Comparison of ENCODE assay signal across 22 cellular contexts in genomic region chr3:161270991-161271390, GRCh38. TPM values are rescaled to one million over a fixed set of nuclear protein-coding genes. Genes with fewer than 3 reads are reported as not detected.
DNase-seq lines count a peak whose midpoint lies in the region; ATAC-seq and TF ChIP-seq lines count a peak whose summit lies in the region.
"Had no signal": no experiment of that assay in that cellular context is flagged by ENCODE, and none has a peak within 500 bp of the region (broad histone marks: within the 10 kb centered on the region; RNA-seq: fewer than 3 reads in every experiment).

No MANE protein-coding gene starts in this region.

- H3K4me3 ChIP-seq in mesenchymal stem cell (ENCODE audit: insufficient read depth in 1 of 2, low read depth in 1 of 2, low read length in 2 of 2) (no peak overlapping the region), WERI-Rb-1 (ENCODE audit: low read depth, low read length) (no peak overlapping the region)
- H3K4me3 ChIP-seq: HAP-1, MG63, Peyer's patch, SK-N-MC had no signal

- H3K4me1 ChIP-seq in mesenchymal stem cell (ENCODE audit: control insufficient read depth, insufficient read depth, low read depth, low read length): no peaks in the 10 kb centered on the region
- H3K4me1 ChIP-seq: HAP-1 had no signal

- no peaks in the 10 kb centered on the region for H3K9me3 Mint-ChIP-seq in activated T-cell treated with anti-CD3 and anti-CD28 coated beads, Interleukin-2, amount 50 U/mL, for 72 hours
- H3K9me3 Mint-ChIP-seq in activated T-cell treated with anti-CD3 and anti-CD28 coated beads, Interleukin-2, amount 50 U/mL, for 24 hours: no peaks in the 10 kb centered on the region

- no peak overlapping the region for H3K18ac ChIP-seq in mesenchymal stem cell (ENCODE audit: low read depth in 1 of 2, low read length in 2 of 2)

- no peak for TF ChIP-seq CTCF in WERI-Rb-1 (IDR thresholded peaks at IDR 0.05; ENCODE audit: low read depth, low read length)

- no peak overlapping the region for H2BK15ac ChIP-seq in mesenchymal stem cell (ENCODE audit: low read depth, poor library complexity, severe bottlenecking)

- over 99% methylated on average over 4 of the region's 4 CpGs for WGBS in mesenchymal stem cell

- H3K14ac ChIP-seq in mesenchymal stem cell (ENCODE audit: low read length in 2 of 2): no peak overlapping the region

- no peak overlapping the region for H2AK5ac ChIP-seq in mesenchymal stem cell (ENCODE audit: low read length, severe bottlenecking)

- no peak overlapping the region for H3K23ac ChIP-seq in mesenchymal stem cell (ENCODE audit: low read length in 2 of 2)

- H3K27ac ChIP-seq in mesenchymal stem cell (ENCODE audit: low read length, poor library complexity, severe bottlenecking) (no peak overlapping the region), WERI-Rb-1 (no peak overlapping the region)
- H3K27ac ChIP-seq: C4-2B, Peyer's patch, SK-N-MC had no signal

- no peak overlapping the region for H3K4me3 Mint-ChIP-seq in activated T-cell treated with anti-CD3 and anti-CD28 coated beads, Interleukin-2, amount 50 U/mL, for 72 hours
- no peak overlapping the region for H3K4me3 Mint-ChIP-seq in activated T-cell treated with anti-CD3 and anti-CD28 coated beads, Interleukin-2, amount 50 U/mL, for 24 hours
- H3K4me3 Mint-ChIP-seq: CD8-positive, alpha-beta memory T cell had no signal

- H3K4ac ChIP-seq in mesenchymal stem cell (ENCODE audit: low read depth in 1 of 2, low read length in 2 of 2): no peak overlapping the region

- H3K79me1 ChIP-seq in mesenchymal stem cell (replicated peaks; ENCODE audit: low read length, poor library complexity, severe bottlenecking): no peaks in the 10 kb centered on the region

- H4K91ac ChIP-seq in mesenchymal stem cell (ENCODE audit: low read length): no peak overlapping the region

- no peaks in the 10 kb centered on the region for H3K4me1 Mint-ChIP-seq in activated T-cell treated with anti-CD3 and anti-CD28 coated beads, Interleukin-2, amount 50 U/mL, for 72 hours (ENCODE audit: low read depth)
- H3K4me1 Mint-ChIP-seq in activated T-cell treated with anti-CD3 and anti-CD28 coated beads, Interleukin-2, amount 50 U/mL, for 24 hours (ENCODE audit: low read depth): peaks cover 1% of the 10 kb centered on the region

- ATAC-seq in activated T-cell treated with anti-CD3 and anti-CD28 coated beads, Interleukin-2, amount 50 U/mL, for 72 hours (replicated peaks in 1 of 2): no peak

- DNase-seq in activated T-cell treated with anti-CD3 and anti-CD28 coated beads, Interleukin-2, amount 50 U/mL, for 72 hours: no peak
- DNase-seq in activated T-cell treated with anti-CD3 and anti-CD28 coated beads, Interleukin-2, amount 50 U/mL, for 24 hours: no peak
- DNase-seq in NCI-H69 (lab: John Stamatoyannopoulos, UW): peak; percentile 9
- DNase-seq in dermis blood vessel endothelial cell: peak; percentile 8
- no peak for DNase-seq in mesenchymal stem cell
- DNase-seq in GOT3 (lab: John Stamatoyannopoulos, UW): no peak
- no peak for DNase-seq in WERI-Rb-1
- DNase-seq: Calu3; CD8-positive, alpha-beta memory T cell; DMS153; Kasumi-1; MG63; NCI-H1417; NCI-H187; NCI-H226; NCI-H510A treated with DMSO at 0.1 percent for 48 hours; NCI-H774; Peyer's patch; SW 1271 had no signal

- H2BK5ac ChIP-seq in mesenchymal stem cell (ENCODE audit: low read depth, low read length, poor library complexity, severe bottlenecking): no peak overlapping the region

- H3K36me3 Mint-ChIP-seq in activated T-cell treated with anti-CD3 and anti-CD28 coated beads, Interleukin-2, amount 50 U/mL, for 72 hours (ENCODE audit: insufficient read depth in 2 of 2): peaks cover 0 to 2% of the 10 kb centered on the region in 2 donors
- peaks cover 18% of the 10 kb centered on the region for H3K36me3 Mint-ChIP-seq in activated T-cell treated with anti-CD3 and anti-CD28 coated beads, Interleukin-2, amount 50 U/mL, for 24 hours (ENCODE audit: low read depth)

- peak overlapping the region; percentile 42 for H2AFZ ChIP-seq in mesenchymal stem cell (ENCODE audit: low read depth, low read length)

- no peak overlapping the region for H3K9ac ChIP-seq in mesenchymal stem cell (ENCODE audit: low read length)

- no peak overlapping the region for H2BK12ac ChIP-seq in mesenchymal stem cell (ENCODE audit: low read length in 2 of 2)

- no peak overlapping the region for H2BK120ac ChIP-seq in mesenchymal stem cell (ENCODE audit: low read depth, low read length)

- H3K27me3 Mint-ChIP-seq in activated T-cell treated with anti-CD3 and anti-CD28 coated beads, Interleukin-2, amount 50 U/mL, for 72 hours (ENCODE audit: low read depth): no peaks in the 10 kb centered on the region
- H3K27me3 Mint-ChIP-seq in activated T-cell treated with anti-CD3 and anti-CD28 coated beads, Interleukin-2, amount 50 U/mL, for 24 hours: no peaks in the 10 kb centered on the region
- H3K27me3 Mint-ChIP-seq: CD8-positive, alpha-beta memory T cell had no signal

- H3K4me2 ChIP-seq in mesenchymal stem cell (ENCODE audit: low read length, poor library complexity, severe bottlenecking): no peak overlapping the region

- H3K9me3 ChIP-seq in mesenchymal stem cell (ENCODE audit: control insufficient read depth, low read length) (no peaks in the 10 kb centered on the region), WERI-Rb-1 (ENCODE audit: severe bottlenecking) (no peaks in the 10 kb centered on the region)
- H3K9me3 ChIP-seq: HAP-1, Peyer's patch had no signal

- H3K36me3 ChIP-seq in mesenchymal stem cell (ENCODE audit: control insufficient read depth in 1 of 2, insufficient read depth in 2 of 2, low read depth in 1 of 2, low read length in 2 of 2) (peaks cover 0 to 8% of the 10 kb centered on the region in 2 experiments), WERI-Rb-1 (0 out of 2 replicates have a peak, but pooled peaks cover 3% of the 10 kb centered on the region)
- H3K36me3 ChIP-seq: HAP-1, Peyer's patch had no signal

- H3K27me3 ChIP-seq in mesenchymal stem cell (ENCODE audit: control insufficient read depth in 1 of 2, insufficient read depth in 1 of 2, low read length in 2 of 2): no peaks in the 10 kb centered on the region
- H3K27me3 ChIP-seq in WERI-Rb-1 (ENCODE audit: insufficient read depth, low read depth, severe bottlenecking): no peaks in the 10 kb centered on the region
- H3K27me3 ChIP-seq: MG63, Peyer's patch had no signal

- no peak overlapping the region for H4K8ac ChIP-seq in mesenchymal stem cell (ENCODE audit: low read length)

- H3K27ac Mint-ChIP-seq in activated T-cell treated with anti-CD3 and anti-CD28 coated beads, Interleukin-2, amount 50 U/mL, for 72 hours: peak overlapping the region; percentile 10
- no peak overlapping the region for H3K27ac Mint-ChIP-seq in activated T-cell treated with anti-CD3 and anti-CD28 coated beads, Interleukin-2, amount 50 U/mL, for 24 hours

RNA-seq across cellular contexts. Expression of gene NMD3, which starts 49.9 kb away (rescaled TPM):
- total RNA-seq in activated T-cell treated with anti-CD3 and anti-CD28 coated beads, Interleukin-2, amount 50 U/mL, for 72 hours: 10 to 100 TPM; 54.5 to 55.7 TPM
- total RNA-seq in dermis blood vessel endothelial cell: 82.5 and 94.6 TPM in 2 replicates
- polyA plus RNA-seq in mesenchymal stem cell (2013, experiment 1 of 2): 37.8 TPM
- 37.6 TPM for polyA plus RNA-seq in mesenchymal stem cell (2013, experiment 2 of 2)

Comparison
In these comparisons a context has a peak if more than half of its experiments do, and no peak if none do; other contexts are left out.
1. DNase-seq: peak in NCI-H69 (single experiment) and dermis blood vessel endothelial cell (single experiment); none in activated T-cell treated with anti-CD3 and anti-CD28 coated beads, Interleukin-2, amount 50 U/mL, for 72 hours (0 of 2), activated T-cell treated with anti-CD3 and anti-CD28 coated beads, Interleukin-2, amount 50 U/mL, for 24 hours (single experiment), mesenchymal stem cell (single experiment), GOT3 (single experiment) and WERI-Rb-1 (single experiment).